Comparison of ENCODE assay signal across 7 cellular contexts in the genomic region with DNA sequence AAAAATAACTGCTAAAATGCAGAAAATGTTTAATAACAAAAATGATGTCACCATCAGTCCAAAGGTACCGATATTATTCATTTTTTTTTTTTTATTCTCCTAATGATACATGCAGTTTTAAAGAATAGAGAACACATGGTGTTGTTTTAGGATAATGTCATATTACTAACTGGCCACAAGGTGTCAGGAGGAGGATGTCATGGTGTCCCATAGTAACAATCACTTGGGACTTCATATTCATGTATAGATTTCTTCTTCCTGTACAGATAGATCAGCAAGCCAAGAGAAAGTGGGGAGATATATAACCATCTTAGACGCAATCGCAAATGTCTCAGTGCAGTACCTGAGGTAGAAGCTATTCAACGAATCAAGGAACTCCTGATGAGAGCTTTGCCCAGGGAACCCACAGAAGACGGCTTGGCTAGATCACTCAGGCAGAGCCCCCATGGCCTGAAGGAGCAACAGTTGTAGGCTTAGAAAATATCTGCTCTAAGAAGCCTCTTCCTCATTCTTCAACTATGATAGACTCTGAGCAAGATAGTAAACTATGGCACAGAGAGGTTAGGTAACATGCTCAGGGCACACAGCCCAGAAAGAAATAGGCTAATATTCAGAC. TPM values are rescaled to one million over a fixed set of nuclear protein-coding genes. Genes with fewer than 3 reads are reported as not detected.
A peak's percentile ranks its signal among the peaks of the same experiment; 100 is the strongest.
DNase-seq lines count a peak whose midpoint lies in the region; ATAC-seq lines count a peak whose summit lies in the region.

No MANE protein-coding gene starts in this region.

- H3K27me3 Mint-ChIP-seq in stimulated activated memory B cell treated with anti-CD40 and anti-IgM and Interleukin-4, amounts not matched to agents 10 μg/mL and 1 μg/mL and 100 μg/mL, for 72 hours, result no peaks in the 10 kb centered on the region

- ATAC-seq in GM19438 (IDR thresholded peaks at IDR 0.05; ENCODE audit: low read depth, unreplicated experiment), result peak; percentile 91
- ATAC-seq in HG03469 (IDR thresholded peaks at IDR 0.05; ENCODE audit: unreplicated experiment), result peak; percentile 96
- ATAC-seq in stimulated activated memory B cell treated with anti-CD40 and anti-IgM and Interleukin-4, amounts not matched to agents 10 μg/mL and 1 μg/mL and 100 μg/mL, for 72 hours, result peak; percentile 86

- H3K27ac Mint-ChIP-seq in stimulated activated memory B cell treated with anti-CD40 and anti-IgM and Interleukin-4, amounts not matched to agents 10 μg/mL and 1 μg/mL and 100 μg/mL, for 72 hours, result peak overlapping the region; percentile 56

- DNase-seq in G401 (ENCODE audit: low spot score) (peak; percentile 26), OCI-M1 (lab: John Stamatoyannopoulos, UW) (peak; percentile 76), fibroblast of gingiva (ENCODE audit: low read depth) (peak; percentile 14)
- no peak for DNase-seq in activated effector memory CD4-positive, alpha-beta T cell treated with anti-CD3 and anti-CD28 coated beads, Interleukin-2, amount 50 U/mL, for 16 hours

- in situ Hi-C loops in G401 (cut with HindIII; ENCODE audit: low sequenced_read_pairs), result no loop called here

- H3K4me1 Mint-ChIP-seq in stimulated activated memory B cell treated with anti-CD40 and anti-IgM and Interleukin-4, amounts not matched to agents 10 μg/mL and 1 μg/mL and 100 μg/mL, for 72 hours, result peaks cover 21% of the 10 kb centered on the region

- no peak overlapping the region for H3K4me3 Mint-ChIP-seq in stimulated activated memory B cell treated with anti-CD40 and anti-IgM and Interleukin-4, amounts not matched to agents 10 μg/mL and 1 μg/mL and 100 μg/mL, for 72 hours

- H3K36me3 Mint-ChIP-seq in stimulated activated memory B cell treated with anti-CD40 and anti-IgM and Interleukin-4, amounts not matched to agents 10 μg/mL and 1 μg/mL and 100 μg/mL, for 72 hours, result no peaks in the 10 kb centered on the region

- no peaks in the 10 kb centered on the region for H3K9me3 Mint-ChIP-seq in stimulated activated memory B cell treated with anti-CD40 and anti-IgM and Interleukin-4, amounts not matched to agents 10 μg/mL and 1 μg/mL and 100 μg/mL, for 72 hours

RNA-seq across cellular contexts. Expression of a gene that starts 12.3 kb away (rescaled TPM):
- not detected in 2 replicates for total RNA-seq in G401 (2014; rRNA removed; shearing (Covaris generic))

RNA-seq across cellular contexts. Expression of a gene that starts 22.5 kb away (rescaled TPM):
- not detected in 2 replicates for total RNA-seq in G401 (2014; rRNA removed; shearing (Covaris generic))

RNA-seq across cellular contexts. Expression of a gene that starts 25.1 kb away (rescaled TPM):
- not detected in 2 replicates for total RNA-seq in G401 (2014; rRNA removed; shearing (Covaris generic))

RNA-seq across cellular contexts. Expression of a gene that starts 32.7 kb away (rescaled TPM):
- not detected in 2 replicates for total RNA-seq in G401 (2014; rRNA removed; shearing (Covaris generic))

RNA-seq across cellular contexts. Expression of a gene that starts 48.0 kb away (rescaled TPM):
- not detected in 2 replicates for total RNA-seq in G401 (2014; rRNA removed; shearing (Covaris generic))
